ENCODE assay signal across 8 cellular contexts in genomic region chr2:127355407-127356008, GRCh38. TPM values are rescaled to one million over a fixed set of nuclear protein-coding genes. Genes with fewer than 3 reads are reported as not detected.
DNase-seq lines count a peak whose midpoint lies in the region; ATAC-seq and TF ChIP-seq lines count a peak whose summit lies in the region.

No MANE protein-coding gene starts in this region.

- no peaks in the 10 kb centered on the region for H3K27me3 ChIP-seq in CD4-positive, alpha-beta T cell (ENCODE audit: control insufficient read depth, insufficient read depth, low read length)
- H3K27me3 ChIP-seq in GM23248 (replicated peaks; ENCODE audit: insufficient read depth), result no peaks in the 10 kb centered on the region

- peaks cover 82% of the 10 kb centered on the region for H3K4me1 Mint-ChIP-seq in CD4-positive, alpha-beta T cell (ENCODE audit: low read depth)
- peaks cover 10% of the 10 kb centered on the region for H3K4me1 Mint-ChIP-seq in activated CD4-positive, alpha-beta T cell treated with anti-CD3 and anti-CD28 coated beads, Interleukin-2, amount 10 ng/mL, durations not matched to agents 7 days and 5 days
- H3K4me1 Mint-ChIP-seq in immature natural killer cell, result peaks cover 50 to 83% of the 10 kb centered on the region in 2 donors

- no peaks in the 10 kb centered on the region for H3K36me3 ChIP-seq in GM23248 (ENCODE audit: low read depth)

- peak; percentile 81 for ATAC-seq in CD4-positive, alpha-beta T cell (ENCODE audit: poor library complexity)
- ATAC-seq in GM18519 (IDR thresholded peaks at IDR 0.05; ENCODE audit: low FRiP score, unreplicated experiment), result no peak
- no peak for ATAC-seq in GM21717 (IDR thresholded peaks at IDR 0.05; ENCODE audit: unreplicated experiment)
- ATAC-seq in GM21576 (IDR thresholded peaks at IDR 0.05; ENCODE audit: unreplicated experiment), result no peak

- H3K9ac ChIP-seq in GM23248, result no peak overlapping the region

- H3K9me2 ChIP-seq in GM23248 (ENCODE audit: insufficient read depth), result no peaks in the 10 kb centered on the region

- H3K36me3 Mint-ChIP-seq in CD4-positive, alpha-beta T cell (ENCODE audit: low read depth), result peaks cover 7% of the 10 kb centered on the region
- H3K36me3 Mint-ChIP-seq in activated CD4-positive, alpha-beta T cell treated with anti-CD3 and anti-CD28 coated beads, Interleukin-2, amount 10 ng/mL, durations not matched to agents 7 days and 5 days (ENCODE audit: low read depth), result peaks cover 17% of the 10 kb centered on the region
- H3K36me3 Mint-ChIP-seq in immature natural killer cell, result no peaks in the 10 kb centered on the region

- peak in 6 of 10 experiments; percentile 6 to 26 (median 14) for DNase-seq in CD4-positive, alpha-beta T cell
- DNase-seq in GM23248 (peak; percentile 32), immature natural killer cell (peak; percentile 11 to 30 (median 21)), GDM1 (lab: John Stamatoyannopoulos, UW) (no peak)
- DNase-seq in activated CD4-positive, alpha-beta T cell treated with anti-CD3 and anti-CD28 coated beads, Interleukin-2, amount 10 ng/mL, durations not matched to agents 7 days and 5 days, result peak; percentile 47

- no peak overlapping the region for H2AFZ ChIP-seq in GM23248

- H3K79me2 ChIP-seq in GM23248 (ENCODE audit: insufficient read depth), result peaks cover 88% of the 10 kb centered on the region

- no peaks in the 10 kb centered on the region for H3K9me3 Mint-ChIP-seq in CD4-positive, alpha-beta T cell
- no peaks in the 10 kb centered on the region for H3K9me3 Mint-ChIP-seq in activated CD4-positive, alpha-beta T cell treated with anti-CD3 and anti-CD28 coated beads, Interleukin-2, amount 10 ng/mL, durations not matched to agents 7 days and 5 days
- no peaks in the 10 kb centered on the region for H3K9me3 Mint-ChIP-seq in immature natural killer cell

- no peak overlapping the region for H3K27ac ChIP-seq in CD4-positive, alpha-beta T cell (ENCODE audit: low read depth, low read length)
- no peak overlapping the region for H3K27ac ChIP-seq in GM23248

- in situ Hi-C loops in GM23248 (cut with MboI), result no loop called here

- H3K27ac Mint-ChIP-seq in CD4-positive, alpha-beta T cell, result peak overlapping the region; percentile 1
- no peak overlapping the region for H3K27ac Mint-ChIP-seq in activated CD4-positive, alpha-beta T cell treated with anti-CD3 and anti-CD28 coated beads, Interleukin-2, amount 10 ng/mL, durations not matched to agents 7 days and 5 days
- H3K27ac Mint-ChIP-seq in immature natural killer cell, result peak overlapping the region in 1 of 6 donors; percentile 3

- peaks cover 20% of the 10 kb centered on the region; the same call in 1 of the 2 replicates for H4K20me1 ChIP-seq in GM23248 (ENCODE audit: insufficient read depth)

- H3K4me3 Mint-ChIP-seq in CD4-positive, alpha-beta T cell, result no peak overlapping the region
- no peak overlapping the region for H3K4me3 Mint-ChIP-seq in activated CD4-positive, alpha-beta T cell treated with anti-CD3 and anti-CD28 coated beads, Interleukin-2, amount 10 ng/mL, durations not matched to agents 7 days and 5 days
- H3K4me3 Mint-ChIP-seq in immature natural killer cell, result no peak overlapping the region

- H3K27me3 Mint-ChIP-seq in CD4-positive, alpha-beta T cell, result no peaks in the 10 kb centered on the region
- no peaks in the 10 kb centered on the region for H3K27me3 Mint-ChIP-seq in activated CD4-positive, alpha-beta T cell treated with anti-CD3 and anti-CD28 coated beads, Interleukin-2, amount 10 ng/mL, durations not matched to agents 7 days and 5 days
- H3K27me3 Mint-ChIP-seq in immature natural killer cell (ENCODE audit: low read depth in 3 of 3), result peaks cover 0 to 6% (median 0%) of the 10 kb centered on the region in 3 donors

- peak; percentile 79 for TF ChIP-seq CTCF in CD4-positive, alpha-beta T cell (IDR thresholded peaks at IDR 0.05)

- peaks cover 16% of the 10 kb centered on the region for H3K4me1 ChIP-seq in GM23248 (ENCODE audit: insufficient read depth)

- CTCF ChIA-PET in CD4-positive, alpha-beta T cell (lab: Charles Lee), result no interaction called here
- CTCF ChIA-PET in activated CD4-positive, alpha-beta T cell treated with anti-CD3 and anti-CD28 coated beads, Interleukin-2, amount 10 ng/mL, durations not matched to agents 7 days and 5 days (lab: Charles Lee), result interaction anchor here (1.0 kb wide), 1 partner anchor 9 kb away, joined by 3 read pairs; no protein-coding TSS in a partner anchor

- H3K9me3 ChIP-seq in CD4-positive, alpha-beta T cell (ENCODE audit: control insufficient read depth, low read length), result no peaks in the 10 kb centered on the region
- no peaks in the 10 kb centered on the region for H3K9me3 ChIP-seq in GM23248 (ENCODE audit: low read depth)

- intact Hi-C loops in CD4-positive, alpha-beta T cell (cut with DNase I, micrococcal nuclease), result loop anchor here (1.0 to 5.0 kb wide), 4 partner anchors 61 to 123 kb away; no protein-coding TSS in a partner anchor

- no peak overlapping the region for H3K4me3 ChIP-seq in GM23248

- POLR2A ChIA-PET in CD4-positive, alpha-beta T cell (lab: Charles Lee), result no interaction called here
- POLR2A ChIA-PET in activated CD4-positive, alpha-beta T cell treated with anti-CD3 and anti-CD28 coated beads, Interleukin-2, amount 10 ng/mL, durations not matched to agents 7 days and 5 days (lab: Charles Lee), result no interaction called here

- WGBS in GM23248 (ENCODE audit: low coverage in 1 of 2, low lambda C conversion rate in 2 of 2, missing lambda C conversion rate in 2 of 2), 2 experiments, result 79 to 89% methylated on average over 4 of the region's 4 CpGs

- peaks cover 32% of the 10 kb centered on the region for H3F3A ChIP-seq in GM23248 (ENCODE audit: insufficient read depth)

- H3K4me2 ChIP-seq in GM23248 (ENCODE audit: unreplicated experiment), result no peak overlapping the region

RNA-seq across cellular contexts. Expression of gene MAP3K2, which starts 32.3 kb away (rescaled TPM):
- 100 to 1,000 TPM; 103 to 105 TPM for total RNA-seq in CD4-positive, alpha-beta T cell
- total RNA-seq in GM23248 (2014; rRNA removed; shearing (Covaris generic)), result 39.6 and 41.0 TPM in 2 replicates
- polyA plus RNA-seq in GM23248 (2016; fragmentation: Nextera tagmentation; extraction: Ambion mirVana), result 32.9 and 36.7 TPM in 2 replicates
- total RNA-seq in activated CD4-positive, alpha-beta T cell treated with anti-CD3 and anti-CD28 coated beads, Interleukin-2, amount 10 ng/mL, durations not matched to agents 7 days and 5 days, result 10 to 100 TPM; 48.9 to 52.9 TPM
- polyA plus RNA-seq in immature natural killer cell, result 10 to 100 TPM; 37.4 to 55.9 (median 41.4) TPM
